ENCODE assay signal across 22 cellular contexts in genomic region chr11:133937015-133937414, GRCh38. TPM values are rescaled to one million over a fixed set of nuclear protein-coding genes. Genes with fewer than 3 reads are reported as not detected.
DNase-seq lines count a peak whose midpoint lies in the region; ATAC-seq and TF ChIP-seq lines count a peak whose summit lies in the region.
"Had no signal": no experiment of that assay in that cellular context is flagged by ENCODE, and none has a peak within 500 bp of the region (broad histone marks: within the 10 kb centered on the region; RNA-seq: fewer than 3 reads in every experiment).

No MANE protein-coding gene starts in this region.

- H3K27ac Mint-ChIP-seq in activated naive CD4-positive, alpha-beta T cell treated with anti-CD3 and anti-CD28 coated beads, Interleukin-2, amount 10 ng/mL, durations not matched to agents 7 days and 5 days, result peak overlapping the region; percentile 28
- peak overlapping the region; percentile 27 for H3K27ac Mint-ChIP-seq in neural crest cell (ENCODE audit: unreplicated experiment)
- H3K27ac Mint-ChIP-seq: CD14-positive monocyte, HFFc6 had no signal

- ATAC-seq in activated CD4-positive, CD25-positive, alpha-beta regulatory T cell treated with anti-CD3 and anti-CD28 coated beads, Interleukin-2, amount 50 U/mL, for 24 hours, result no peak
- no peak for ATAC-seq in HG02678 (IDR thresholded peaks at IDR 0.05; ENCODE audit: unreplicated experiment)

- no peak for TF ChIP-seq CTCF in neural crest cell (conservative IDR thresholded peaks at IDR 0.05)
- no peak for TF ChIP-seq CTCF in OCI-LY7 (conservative IDR thresholded peaks at IDR 0.05; ENCODE audit: low read length)

- no peaks in the 10 kb centered on the region for H4K20me1 ChIP-seq in OCI-LY7 (ENCODE audit: insufficient read depth, low read length)

- peak overlapping the region; percentile 23 for H3K27ac ChIP-seq in angular gyrus (ENCODE audit: low read depth, low read length)
- H3K27ac ChIP-seq in OCI-LY7 (ENCODE audit: low read depth, low read length, poor library complexity, severe bottlenecking), result no peak overlapping the region
- H3K27ac ChIP-seq in SJCRH30, result no peak overlapping the region
- H3K27ac ChIP-seq: RWPE1, SJSA1 had no signal

- no peak overlapping the region for H3K4me3 ChIP-seq in OCI-LY7 (ENCODE audit: low read depth, low read length, poor library complexity, severe bottlenecking)
- H3K4me3 ChIP-seq in SJCRH30, result no peak overlapping the region
- H3K4me3 ChIP-seq: SJSA1 had no signal

- POLR2A ChIA-PET in OCI-LY7 (lab: Charles Lee), result no interaction called here

- H3K4me2 ChIP-seq in OCI-LY7 (ENCODE audit: low read length), result no peak overlapping the region

- H3K9me3 ChIP-seq in OCI-LY7 (ENCODE audit: low read length) (no peaks in the 10 kb centered on the region), SJCRH30 (replicated peaks) (no peaks in the 10 kb centered on the region)
- H3K9me3 ChIP-seq: SJSA1 had no signal

- H3K4me1 Mint-ChIP-seq in activated naive CD4-positive, alpha-beta T cell treated with anti-CD3 and anti-CD28 coated beads, Interleukin-2, amount 10 ng/mL, durations not matched to agents 7 days and 5 days, result peaks cover 47% of the 10 kb centered on the region
- peaks cover 21% of the 10 kb centered on the region for H3K4me1 Mint-ChIP-seq in neural crest cell
- H3K4me1 Mint-ChIP-seq: CD14-positive monocyte had no signal

- DNase-seq in activated naive CD4-positive, alpha-beta T cell treated with anti-CD3 and anti-CD28 coated beads, Interleukin-2, amount 10 ng/mL, durations not matched to agents 7 days and 5 days, result no peak
- DNase-seq in activated naive CD4-positive, alpha-beta T cell treated with Interleukin-2 at 50 U/mL for 16 hours, result no peak
- DNase-seq in neural crest cell (ENCODE audit: low read depth, low spot score) (no peak), OCI-LY7 (ENCODE audit: low spot score) (no peak), SJCRH30 (no peak)
- DNase-seq: AML-193, DMS79, H9, HFFc6, Kasumi-1, NCI-H1048, NCI-H1436, NCI-H2029, NCI-H2227 treated with DMSO at 0.1 percent for 48 hours, NCI-H510A, SW 1271 had no signal

- peaks cover 81% of the 10 kb centered on the region for H3K36me3 Mint-ChIP-seq in activated naive CD4-positive, alpha-beta T cell treated with anti-CD3 and anti-CD28 coated beads, Interleukin-2, amount 10 ng/mL, durations not matched to agents 7 days and 5 days
- peaks cover 12% of the 10 kb centered on the region for H3K36me3 Mint-ChIP-seq in neural crest cell (ENCODE audit: low read depth)
- H3K36me3 Mint-ChIP-seq: CD14-positive monocyte had no signal

- H3K27me3 ChIP-seq in SJCRH30, result peaks cover 14% of the 10 kb centered on the region; the same call in 1 of the 2 replicates
- H3K27me3 ChIP-seq: SJSA1 had no signal

- H3K36me3 ChIP-seq in OCI-LY7 (ENCODE audit: insufficient read depth, low read length), result no peaks in the 10 kb centered on the region
- no peaks in the 10 kb centered on the region for H3K36me3 ChIP-seq in SJCRH30
- H3K36me3 ChIP-seq: SJSA1 had no signal

- no peak overlapping the region for H3K4me3 Mint-ChIP-seq in activated naive CD4-positive, alpha-beta T cell treated with anti-CD3 and anti-CD28 coated beads, Interleukin-2, amount 10 ng/mL, durations not matched to agents 7 days and 5 days
- H3K4me3 Mint-ChIP-seq in neural crest cell, result no peak overlapping the region
- H3K4me3 Mint-ChIP-seq: H9, HFFc6 had no signal

- no peaks in the 10 kb centered on the region for H3K9me2 ChIP-seq in OCI-LY7 (ENCODE audit: insufficient read depth, low read length)

- no TSS peak for BruUV-seq in OCI-LY7 (replicated peaks; lab: Mats Ljungman, UMichigan)

- H3K27me3 Mint-ChIP-seq in activated naive CD4-positive, alpha-beta T cell treated with anti-CD3 and anti-CD28 coated beads, Interleukin-2, amount 10 ng/mL, durations not matched to agents 7 days and 5 days, result no peaks in the 10 kb centered on the region
- H3K27me3 Mint-ChIP-seq in neural crest cell (ENCODE audit: low read depth), result peaks cover 1% of the 10 kb centered on the region

- no peak overlapping the region for H2AFZ ChIP-seq in OCI-LY7 (ENCODE audit: low read length)

- H3K79me2 ChIP-seq in OCI-LY7 (ENCODE audit: insufficient read depth, low read depth, low read length), result no peaks in the 10 kb centered on the region

- CTCF ChIA-PET in activated naive CD4-positive, alpha-beta T cell treated with anti-CD3 and anti-CD28 coated beads, Interleukin-2, amount 10 ng/mL, durations not matched to agents 7 days and 5 days (lab: Charles Lee), result interaction anchor here (1.3 to 1.5 kb wide), 2 partner anchors 10 to 97 kb away, joined by 3 to 5 read pairs; no protein-coding TSS in a partner anchor
- CTCF ChIA-PET in OCI-LY7 (lab: Charles Lee; ENCODE audit: unreplicated experiment), result no interaction called here

- H3K4me1 ChIP-seq in OCI-LY7 (ENCODE audit: insufficient read depth, low read length, poor library complexity, severe bottlenecking) (no peaks in the 10 kb centered on the region), SJCRH30 (no peaks in the 10 kb centered on the region)
- H3K4me1 ChIP-seq: SJSA1 had no signal

- H3K9me3 Mint-ChIP-seq in activated naive CD4-positive, alpha-beta T cell treated with anti-CD3 and anti-CD28 coated beads, Interleukin-2, amount 10 ng/mL, durations not matched to agents 7 days and 5 days, result peaks cover 3% of the 10 kb centered on the region
- H3K9me3 Mint-ChIP-seq in neural crest cell, result peaks cover 10% of the 10 kb centered on the region

- intact Hi-C loops in OCI-LY7 (cut with micrococcal nuclease; ENCODE audit: unreplicated experiment), result no loop called here

RNA-seq across cellular contexts. Expression of gene IGSF9B, which starts 19.8 kb away (rescaled TPM):
- total RNA-seq in neural crest cell, result 10.4 and 12.9 TPM in 2 replicates
- 0.36 and 0.95 TPM in 2 replicates for total RNA-seq in OCI-LY7 (2014; rRNA removed; shearing (Covaris generic))
- 2.8 and 3.4 TPM in 2 replicates for total RNA-seq in OCI-LY7 (2022)
- not detected in 2 replicates for total RNA-seq in SJCRH30 (2014; rRNA removed; shearing (Covaris generic))
- total RNA-seq: HFFc6, SJSA1 had no signal
